20 cellular contexts compared by ENCODE assay signal in genomic region chr17:35188111-35188510, GRCh38. TPM values are rescaled to one million over a fixed set of nuclear protein-coding genes. Genes with fewer than 3 reads are reported as not detected.
DNase-seq lines count a peak whose midpoint lies in the region; ATAC-seq, FAIRE-seq and TF ChIP-seq lines count a peak whose summit lies in the region.
"Had no signal": no experiment of that assay in that cellular context is flagged by ENCODE, and none has a peak within 500 bp of the region (broad histone marks: within the 10 kb centered on the region; RNA-seq: fewer than 3 reads in every experiment).

No MANE protein-coding gene starts in this region.

- peaks cover 31% of the 10 kb centered on the region for H3K4me1 Mint-ChIP-seq in activated CD8-positive, alpha-beta memory T cell treated with anti-CD3 and anti-CD28 coated beads, Interleukin-2, amount 10 ng/mL, durations not matched to agents 7 days and 5 days
- H3K4me1 Mint-ChIP-seq in activated naive CD8-positive, alpha-beta T cell treated with anti-CD3 and anti-CD28 coated beads, Interleukin-2, amount 50 U/mL, for 24 hours, result peaks cover 80% of the 10 kb centered on the region
- H3K4me1 Mint-ChIP-seq in osteocyte (ENCODE audit: unreplicated experiment) (peaks cover 21% of the 10 kb centered on the region), GM23338 (no peaks in the 10 kb centered on the region)

- peak overlapping the region; percentile 55 for H3K27ac Mint-ChIP-seq in activated CD8-positive, alpha-beta memory T cell treated with anti-CD3 and anti-CD28 coated beads, Interleukin-2, amount 10 ng/mL, durations not matched to agents 7 days and 5 days
- peak overlapping the region; percentile 37 for H3K27ac Mint-ChIP-seq in activated naive CD8-positive, alpha-beta T cell treated with anti-CD3 and anti-CD28 coated beads, Interleukin-2, amount 50 U/mL, for 24 hours
- peak overlapping the region; percentile 61 for H3K27ac Mint-ChIP-seq in osteocyte (ENCODE audit: unreplicated experiment)
- H3K27ac Mint-ChIP-seq in GM23338, result no peak overlapping the region

- peaks cover 5% of the 10 kb centered on the region; the same call in 1 of the 2 replicates for H3K9me2 ChIP-seq in GM23338 (ENCODE audit: insufficient read depth)

- H3K9me3 ChIP-seq in RWPE2 (ENCODE audit: severe bottlenecking), result no peaks in the 10 kb centered on the region
- no peaks in the 10 kb centered on the region for H3K9me3 ChIP-seq in pancreas
- H3K9me3 ChIP-seq: heart right ventricle, right atrium auricular region had no signal

- H4K20me1 ChIP-seq in GM23338 (replicated peaks; ENCODE audit: insufficient read depth), result no peaks in the 10 kb centered on the region

- H3K27ac ChIP-seq in RWPE2 (ENCODE audit: poor library complexity, severe bottlenecking), result peak overlapping the region; percentile 28
- H3K27ac ChIP-seq in substantia nigra (ENCODE audit: low read depth, low read length, poor library complexity, severe bottlenecking), result no peak overlapping the region
- H3K27ac ChIP-seq in pancreas, result no peak overlapping the region
- no peak overlapping the region for H3K27ac ChIP-seq in GM23338 (ENCODE audit: low read depth)
- H3K27ac ChIP-seq: heart right ventricle, right atrium auricular region had no signal

- H3K9me3 Mint-ChIP-seq in activated CD8-positive, alpha-beta memory T cell treated with anti-CD3 and anti-CD28 coated beads, Interleukin-2, amount 10 ng/mL, durations not matched to agents 7 days and 5 days (ENCODE audit: low read depth), result peaks cover 1% of the 10 kb centered on the region
- H3K9me3 Mint-ChIP-seq in activated naive CD8-positive, alpha-beta T cell treated with anti-CD3 and anti-CD28 coated beads, Interleukin-2, amount 50 U/mL, for 24 hours, result no peaks in the 10 kb centered on the region
- H3K9me3 Mint-ChIP-seq in osteocyte (ENCODE audit: unreplicated experiment) (no peaks in the 10 kb centered on the region), GM23338 (no peaks in the 10 kb centered on the region)

- H3K4me2 ChIP-seq in GM23338, result no peak overlapping the region

- H3K4me3 ChIP-seq in RWPE2 (ENCODE audit: severe bottlenecking) (no peak overlapping the region), pancreas (no peak overlapping the region), GM23338 (no peak overlapping the region)
- H3K4me3 ChIP-seq: heart right ventricle, right atrium auricular region had no signal

- no peaks in the 10 kb centered on the region for H3K27me3 ChIP-seq in RWPE2 (ENCODE audit: insufficient read depth, poor library complexity, severe bottlenecking)
- H3K27me3 ChIP-seq in pancreas, result no peaks in the 10 kb centered on the region
- no peaks in the 10 kb centered on the region for H3K27me3 ChIP-seq in GM23338 (ENCODE audit: insufficient read depth)
- H3K27me3 ChIP-seq: heart right ventricle, right atrium auricular region had no signal

- intact Hi-C loops in pancreas (cut with DNase I), result no loop called here

- no peaks in the 10 kb centered on the region for H3K27me3 Mint-ChIP-seq in activated CD8-positive, alpha-beta memory T cell treated with anti-CD3 and anti-CD28 coated beads, Interleukin-2, amount 10 ng/mL, durations not matched to agents 7 days and 5 days
- H3K27me3 Mint-ChIP-seq in activated naive CD8-positive, alpha-beta T cell treated with anti-CD3 and anti-CD28 coated beads, Interleukin-2, amount 50 U/mL, for 24 hours, result no peaks in the 10 kb centered on the region
- H3K27me3 Mint-ChIP-seq in osteocyte (ENCODE audit: unreplicated experiment) (peaks cover 4% of the 10 kb centered on the region), GM23338 (ENCODE audit: insufficient read depth, low read depth, poor library complexity) (peaks cover 3% of the 10 kb centered on the region)

- DNase-seq in activated CD8-positive, alpha-beta memory T cell treated with anti-CD3 and anti-CD28 coated beads, Interleukin-2, amount 10 ng/mL, durations not matched to agents 7 days and 5 days, result no peak
- no peak for DNase-seq in activated CD8-positive, alpha-beta memory T cell treated with anti-CD3 and anti-CD28 coated beads, Interleukin-2, amount 50 U/mL, for 48 hours
- DNase-seq in RWPE2 (ENCODE audit: low spot score) (no peak), osteocyte (ENCODE audit: extremely low spot score, unreplicated experiment) (no peak), substantia nigra (lab: John Stamatoyannopoulos, UW) (no peak), pancreas (no peak), GM23338 (ENCODE audit: low spot score) (no peak)
- no peak for DNase-seq in activated naive CD8-positive, alpha-beta T cell treated with anti-CD3 and anti-CD28 coated beads, Interleukin-2, amount 50 U/mL, for 24 hours
- DNase-seq: activated CD4-positive, alpha-beta T cell treated with anti-CD3 and anti-CD28 coated beads, Interleukin-2, amount 50 U/mL, for 48 hours; activated effector memory CD4-positive, alpha-beta T cell treated with anti-CD3 and anti-CD28 coated beads, Interleukin-2, amount 50 U/mL, for 16 hours; DMS79; heart right ventricle; mesenchymal stem cell; NCI-H2029; NCI-H510A had no signal

- H2AFZ ChIP-seq in GM23338, result no peak overlapping the region

- CTCF ChIA-PET in activated CD8-positive, alpha-beta memory T cell treated with anti-CD3 and anti-CD28 coated beads, Interleukin-2, amount 10 ng/mL, durations not matched to agents 7 days and 5 days (lab: Charles Lee), result interaction anchor here (1.0 kb wide), 1 partner anchor 9 kb away, joined by 3 read pairs; no protein-coding TSS in a partner anchor

- no peak overlapping the region for H3K4me3 Mint-ChIP-seq in activated CD8-positive, alpha-beta memory T cell treated with anti-CD3 and anti-CD28 coated beads, Interleukin-2, amount 10 ng/mL, durations not matched to agents 7 days and 5 days
- H3K4me3 Mint-ChIP-seq in activated naive CD8-positive, alpha-beta T cell treated with anti-CD3 and anti-CD28 coated beads, Interleukin-2, amount 50 U/mL, for 24 hours, result peak overlapping the region; percentile 29
- no peak overlapping the region for H3K4me3 Mint-ChIP-seq in osteocyte (ENCODE audit: unreplicated experiment)
- no peak overlapping the region for H3K4me3 Mint-ChIP-seq in GM23338

- peaks cover 21% of the 10 kb centered on the region for H3K4me1 ChIP-seq in RWPE2 (ENCODE audit: insufficient read depth, poor library complexity, severe bottlenecking)
- no peaks in the 10 kb centered on the region for H3K4me1 ChIP-seq in pancreas
- H3K4me1 ChIP-seq in GM23338 (ENCODE audit: insufficient read depth), result no peaks in the 10 kb centered on the region; the same call in 1 of the 2 replicates
- H3K4me1 ChIP-seq: right atrium auricular region had no signal

- 33 to 49% methylated on average over 2 of the region's 2 CpGs for WGBS in pancreas, 2 donors

- H3K36me3 Mint-ChIP-seq in activated CD8-positive, alpha-beta memory T cell treated with anti-CD3 and anti-CD28 coated beads, Interleukin-2, amount 10 ng/mL, durations not matched to agents 7 days and 5 days, result peaks cover 3% of the 10 kb centered on the region
- H3K36me3 Mint-ChIP-seq in activated naive CD8-positive, alpha-beta T cell treated with anti-CD3 and anti-CD28 coated beads, Interleukin-2, amount 50 U/mL, for 24 hours (ENCODE audit: low read depth), result no peaks in the 10 kb centered on the region
- H3K36me3 Mint-ChIP-seq in osteocyte (ENCODE audit: unreplicated experiment), result no peaks in the 10 kb centered on the region
- H3K36me3 Mint-ChIP-seq in GM23338 (ENCODE audit: low read depth), result no peaks in the 10 kb centered on the region
- H3K36me3 Mint-ChIP-seq: CD14-positive monocyte had no signal

- TF ChIP-seq CTCF in RWPE2 (IDR thresholded peaks at IDR 0.05; ENCODE audit: poor library complexity, severe bottlenecking) (no peak), osteocyte (IDR thresholded peaks at IDR 0.05) (no peak), pancreas (IDR thresholded peaks at IDR 0.05) (no peak), GM23338 (conservative IDR thresholded peaks at IDR 0.05; ENCODE audit: low read depth in 2 of 2) (no peak)

- no peak for ATAC-seq in activated CD8-positive, alpha-beta memory T cell treated with anti-CD3 and anti-CD28 coated beads, Interleukin-2, amount 10 ng/mL, durations not matched to agents 7 days and 5 days
- ATAC-seq in RWPE2 (ENCODE audit: low read depth) (peak; percentile 80), pancreas (no peak), GM23338 (no peak)
- ATAC-seq in activated naive CD8-positive, alpha-beta T cell treated with anti-CD3 and anti-CD28 coated beads, Interleukin-2, amount 50 U/mL, for 24 hours, result peak; percentile 71
- ATAC-seq: heart right ventricle had no signal

- no peak for FAIRE-seq in pancreas (lab: Jason Lieb, UNC)
- FAIRE-seq: H1 had no signal

- H3K79me2 ChIP-seq in GM23338 (replicated peaks; ENCODE audit: insufficient read depth), result no peaks in the 10 kb centered on the region

- no peaks in the 10 kb centered on the region for H3F3A ChIP-seq in GM23338 (replicated peaks; ENCODE audit: low read depth)

- H3K36me3 ChIP-seq in RWPE2 (ENCODE audit: low read depth) (no peaks in the 10 kb centered on the region), pancreas (no peaks in the 10 kb centered on the region), GM23338 (ENCODE audit: insufficient read depth) (no peaks in the 10 kb centered on the region)

RNA-seq across cellular contexts. Expression of gene SLC35G3, which starts 6.1 kb away (rescaled TPM):
- not detected for total RNA-seq in activated CD8-positive, alpha-beta memory T cell treated with anti-CD3 and anti-CD28 coated beads, Interleukin-2, amount 10 ng/mL, durations not matched to agents 7 days and 5 days
- total RNA-seq in osteocyte (not detected in 2 replicates), pancreas (not detected)
- polyA plus RNA-seq in pancreas (not detected), GM23338 (2016; fragmentation: Nextera tagmentation; extraction: Ambion mirVana) (not detected in 2 replicates)
- total RNA-seq in GM23338 (2014; rRNA removed; shearing (Covaris generic)), result not detected in 2 replicates
- total RNA-seq: A673, H1, heart right ventricle, right atrium auricular region, SK-MEL-5 had no signal
- polyA plus RNA-seq: CD14-positive monocyte, H1, heart right ventricle had no signal

RNA-seq across cellular contexts. Expression of gene UNC45B, which starts 40.5 kb away (rescaled TPM):
- total RNA-seq in activated CD8-positive, alpha-beta memory T cell treated with anti-CD3 and anti-CD28 coated beads, Interleukin-2, amount 10 ng/mL, durations not matched to agents 7 days and 5 days, result under 1 TPM in 1 of 2 experiments, not detected in 1; 0.06 TPM
- total RNA-seq in osteocyte (not detected in 2 replicates), pancreas (under 1 TPM in 2 of 6 donors, not detected in 4; 0.04 to 0.06 TPM)
- polyA plus RNA-seq in pancreas (under 1 TPM in 1 of 2 donors, not detected in 1; 0.02 TPM), GM23338 (2016; fragmentation: Nextera tagmentation; extraction: Ambion mirVana) (0.16 TPM in 1 of 2 replicates, not detected in the other)
- 0.03 and 0.04 TPM in 2 replicates for total RNA-seq in GM23338 (2014; rRNA removed; shearing (Covaris generic))
- total RNA-seq: A673, SK-MEL-5 had no signal
- polyA plus RNA-seq: CD14-positive monocyte had no signal

RNA-seq across cellular contexts. Expression of gene NLE1, which starts 46.0 kb away (rescaled TPM):
- 10 to 100 TPM; 23.0 to 30.5 TPM for total RNA-seq in activated CD8-positive, alpha-beta memory T cell treated with anti-CD3 and anti-CD28 coated beads, Interleukin-2, amount 10 ng/mL, durations not matched to agents 7 days and 5 days
- total RNA-seq in osteocyte (10.7 and 11.8 TPM in 2 replicates), pancreas (10 to 100 TPM; 10.6 to 32.2 (median 16.9) TPM)
- polyA plus RNA-seq in pancreas (1 to 10 TPM; 6.4 to 7.6 TPM), GM23338 (2016; fragmentation: Nextera tagmentation; extraction: Ambion mirVana) (16.6 and 17.9 TPM in 2 replicates)
- total RNA-seq in GM23338 (2014; rRNA removed; shearing (Covaris generic)), result 54.8 and 66.4 TPM in 2 replicates

RNA-seq across cellular contexts. Expression of gene SLFN5, which starts 54.8 kb away (rescaled TPM):
- 100 to 1,000 TPM; 158 to 193 TPM for total RNA-seq in activated CD8-positive, alpha-beta memory T cell treated with anti-CD3 and anti-CD28 coated beads, Interleukin-2, amount 10 ng/mL, durations not matched to agents 7 days and 5 days
- total RNA-seq in osteocyte, result 79.0 and 82.4 TPM in 2 replicates
- total RNA-seq in pancreas, result 10 to 100 TPM in 2 of 6 donors, 1 to 10 TPM in 4; 5.7 to 18.8 (median 7.1) TPM
- 1 to 10 TPM; 1.9 to 2.0 TPM for polyA plus RNA-seq in pancreas
- total RNA-seq in GM23338 (2014; rRNA removed; shearing (Covaris generic)), result 6.4 and 8.5 TPM in 2 replicates
- 1.4 and 1.8 TPM in 2 replicates for polyA plus RNA-seq in GM23338 (2016; fragmentation: Nextera tagmentation; extraction: Ambion mirVana)

Comparison
In these comparisons a context has a peak if more than half of its experiments do, and no peak if none do; other contexts are left out.
1. ATAC-seq: peak in RWPE2 (single experiment) and activated naive CD8-positive, alpha-beta T cell treated with anti-CD3 and anti-CD28 coated beads, Interleukin-2, amount 50 U/mL, for 24 hours (single experiment); none in activated CD8-positive, alpha-beta memory T cell treated with anti-CD3 and anti-CD28 coated beads, Interleukin-2, amount 10 ng/mL, durations not matched to agents 7 days and 5 days (single experiment), pancreas (0 of 4) and GM23338 (single experiment).